In genomic region chr17:40755231-40755630, GRCh38 we compare ENCODE assay signal across 30 cellular contexts. TPM values are rescaled to one million over a fixed set of nuclear protein-coding genes. Genes with fewer than 3 reads are reported as not detected.
"Had no signal": no experiment of that assay in that cellular context is flagged by ENCODE, and none has a peak within 500 bp of the region (broad histone marks: within the 10 kb centered on the region; RNA-seq: fewer than 3 reads in every experiment).

Gene KRT25 (minus strand): TSS chr17:40755331. CDS start chr17:40755271, 60 bp downstream.

- H3K4me3 ChIP-seq: left ventricle myocardium inferior, lung, pancreas, prostate gland, sigmoid colon, spleen, stomach, thoracic aorta, tibial artery, upper lobe of right lung had no signal

- ATAC-seq: natural killer cell; pancreas; right cardiac atrium; stimulated activated memory B cell treated with anti-CD40 and anti-IgM and Interleukin-4, amounts not matched to agents 10 μg/mL and 1 μg/mL and 100 μg/mL, for 72 hours; upper lobe of right lung had no signal

- H3K9me3 ChIP-seq: pancreas, prostate gland had no signal

- H3K27me3 ChIP-seq: pancreas, sigmoid colon, upper lobe of right lung had no signal

- H3K27ac ChIP-seq: left ventricle myocardium inferior, pancreas, prostate gland, sigmoid colon, spleen, stomach, thoracic aorta, tibial artery, upper lobe of right lung had no signal

- FAIRE-seq: islet of Langerhans, kidney, pancreas, small intestine, urothelium cell line had no signal

- H3K4me3 Mint-ChIP-seq: immature natural killer cell; mesothelial cell of epicardium; naive B cell; natural killer cell; nephron progenitor cell; stimulated activated memory B cell treated with anti-CD40 and anti-IgM and Interleukin-4, amounts not matched to agents 10 μg/mL and 1 μg/mL and 100 μg/mL, for 72 hours had no signal

- DNase-seq: hypothalamus; immature natural killer cell; kidney; left ventricle myocardium inferior; mesendoderm; naive B cell; natural killer cell; nephron progenitor cell; pancreas; posterior cingulate gyrus; retina; right cardiac atrium; sigmoid colon; small intestine; spleen; stimulated activated CD4-positive, alpha-beta T cell treated with anti-CD3 and anti-CD28 coated beads, Interleukin-4, amount 100 ng/mL, for 24 hours; stimulated activated naive CD4-positive, alpha-beta T cell treated with Interleukin-2 at 50 U/mL for 16 hours; stomach; tibial artery; trophoblast cell; upper lobe of right lung had no signal

- H3K36me3 Mint-ChIP-seq: mesothelial cell of epicardium had no signal

- H3K4me1 Mint-ChIP-seq: immature natural killer cell; mesothelial cell of epicardium; naive B cell; natural killer cell; nephron progenitor cell; stimulated activated memory B cell treated with anti-CD40 and anti-IgM and Interleukin-4, amounts not matched to agents 10 μg/mL and 1 μg/mL and 100 μg/mL, for 72 hours had no signal

- H3K27ac Mint-ChIP-seq: immature natural killer cell; mesothelial cell of epicardium; natural killer cell; nephron progenitor cell; stimulated activated memory B cell treated with anti-CD40 and anti-IgM and Interleukin-4, amounts not matched to agents 10 μg/mL and 1 μg/mL and 100 μg/mL, for 72 hours had no signal

- H3K4me1 ChIP-seq: left ventricle myocardium inferior, pancreas, prostate gland, sigmoid colon, spleen, stomach, tibial artery, upper lobe of right lung had no signal

- H3K36me3 ChIP-seq: left ventricle myocardium inferior, pancreas, prostate gland, sigmoid colon, spleen, stomach, thoracic aorta, tibial artery, upper lobe of right lung had no signal

RNA-seq across cellular contexts. Expression of gene KRT25, which starts in this region (rescaled TPM):
- total RNA-seq: kidney, left ventricle myocardium inferior, lung, mesothelial cell of epicardium, mononuclear cell, natural killer cell, omental fat pad, pancreas, right cardiac atrium, spleen, stomach, thoracic aorta, upper lobe of right lung had no signal
- polyA plus RNA-seq: immature natural killer cell, lung, pancreas, right cardiac atrium, sigmoid colon, small intestine, spleen, stomach had no signal
